16 cellular contexts compared by ENCODE assay signal in genomic region chr5:18811616-18812015, GRCh38.
"Had no signal": no experiment of that assay in that cellular context is flagged by ENCODE, and none has a peak within 500 bp of the region (broad histone marks: within the 10 kb centered on the region; RNA-seq: fewer than 3 reads in every experiment).

No MANE protein-coding gene starts in this region.

- H3K27ac Mint-ChIP-seq: activated T-helper 2 cell treated with anti-CD3 and anti-CD28 coated beads, Interferon-gamma antibody, Interleukin-2, Interleukin-4, amounts not matched to agents 10 μg/mL and 5 μg/mL and 100 μg/mL, durations not matched to agents 14 hours and 24 hours and 36 hours; immature natural killer cell; naive thymus-derived CD8-positive, alpha-beta T cell; stimulated activated naive CD8-positive, alpha-beta T cell treated with anti-CD3 and anti-CD28 coated beads, Interleukin-15, amount 100 ng/mL, for 72 hours had no signal

- H3K36me3 ChIP-seq: breast epithelium, esophagus squamous epithelium, thoracic aorta had no signal

- H3K4me1 ChIP-seq: breast epithelium, esophagus squamous epithelium had no signal

- DNase-seq: activated CD4-positive, CD25-positive, alpha-beta regulatory T cell; activated naive CD4-positive, alpha-beta T cell treated with anti-CD3 and anti-CD28 coated beads, Interleukin-2, amount 50 U/mL, for 16 hours; esophagus squamous epithelium; foreskin fibroblast; immature natural killer cell; left colon; mucosa of descending colon; naive thymus-derived CD8-positive, alpha-beta T cell; stimulated activated CD4-positive, alpha-beta T cell treated with anti-CD3 and anti-CD28 coated beads, Interleukin-4, amount 100 ng/mL, for 1 hour; stimulated activated naive CD8-positive, alpha-beta T cell treated with anti-CD3 and anti-CD28 coated beads, Interleukin-15, amount 100 ng/mL, for 72 hours; T-helper 2 cell had no signal

- H3K36me3 Mint-ChIP-seq: immature natural killer cell; naive thymus-derived CD8-positive, alpha-beta T cell had no signal

- H3K9me3 Mint-ChIP-seq: activated T-helper 2 cell treated with anti-CD3 and anti-CD28 coated beads, Interferon-gamma antibody, Interleukin-2, Interleukin-4, amounts not matched to agents 10 μg/mL and 5 μg/mL and 100 μg/mL, durations not matched to agents 14 hours and 24 hours and 36 hours; naive thymus-derived CD8-positive, alpha-beta T cell; stimulated activated naive CD8-positive, alpha-beta T cell treated with anti-CD3 and anti-CD28 coated beads, Interleukin-15, amount 100 ng/mL, for 72 hours had no signal

- H3K4me1 Mint-ChIP-seq: immature natural killer cell; naive thymus-derived CD8-positive, alpha-beta T cell; stimulated activated naive CD8-positive, alpha-beta T cell treated with anti-CD3 and anti-CD28 coated beads, Interleukin-15, amount 100 ng/mL, for 72 hours had no signal

- H3K4me3 Mint-ChIP-seq: immature natural killer cell; naive thymus-derived CD8-positive, alpha-beta T cell; stimulated activated naive CD8-positive, alpha-beta T cell treated with anti-CD3 and anti-CD28 coated beads, Interleukin-15, amount 100 ng/mL, for 72 hours had no signal

- H3K9me3 ChIP-seq: breast epithelium, esophagus squamous epithelium, mucosa of descending colon, thoracic aorta had no signal

- H3K4me3 ChIP-seq: breast epithelium, esophagus squamous epithelium, lung, mucosa of descending colon, thoracic aorta had no signal

- H3K27ac ChIP-seq: breast epithelium, esophagus squamous epithelium, thoracic aorta had no signal

- H3K27me3 Mint-ChIP-seq: stimulated activated naive CD8-positive, alpha-beta T cell treated with anti-CD3 and anti-CD28 coated beads, Interleukin-15, amount 100 ng/mL, for 72 hours had no signal

- FAIRE-seq: TTC549 had no signal
